1 cellular context compared by ENCODE assay signal in genomic region chr11:77072851-77073327, GRCh38.
A peak's percentile ranks its signal among the peaks of the same experiment; 100 is the strongest.
TF ChIP-seq lines count a peak whose summit lies in the region.

No MANE protein-coding gene starts in this region.

TF ChIP-seq in K562, 482 proteins besides CTCF, POLR2A, EP300 and RAD21:
- TF ChIP-seq ZFP36 (IDR thresholded peaks at IDR 0.05; ENCODE audit: low read depth, low read length, partially characterized antibody) (peak; percentile 44), PKNOX1 (IDR thresholded peaks at IDR 0.05) (0 out of 2 replicates have a peak, but pooled peaks have one; percentile 36), BRF1 (IDR thresholded peaks at IDR 0.05; ENCODE audit: borderline replicate concordance, extremely low read depth, insufficient read length) (no peak)
